1 cellular context compared by ENCODE assay signal in genomic region chr5:143155445-143155844, GRCh38.
TF ChIP-seq lines count a peak whose summit lies in the region.

No MANE protein-coding gene starts in this region.

TF ChIP-seq in SK-N-SH treated with all-trans-retinoic acid at 6 μM for 48 hours, 23 proteins besides CTCF, POLR2A, EP300 and RAD21 (continued from another document):
- TF ChIP-seq ARNTL (CRISPR knock-in tag; IDR thresholded peaks at IDR 0.05; ENCODE audit: borderline replicate concordance, low read depth) (no peak), PATZ1 (CRISPR knock-in tag; IDR thresholded peaks at IDR 0.05; ENCODE audit: borderline replicate concordance) (no peak), CSDC2 (CRISPR knock-in tag; IDR thresholded peaks at IDR 0.05) (no peak), SNAI2 (CRISPR knock-in tag; IDR thresholded peaks at IDR 0.05) (no peak), ESRRG (CRISPR knock-in tag; IDR thresholded peaks at IDR 0.05) (no peak), TCF4 (CRISPR knock-in tag; IDR thresholded peaks at IDR 0.05; ENCODE audit: borderline replicate concordance) (no peak), ZNF8 (CRISPR knock-in tag; IDR thresholded peaks at IDR 0.05) (no peak)
